ENCODE assay signal across 17 cellular contexts in genomic region chr4:113738251-113738650, GRCh38. TPM values are rescaled to one million over a fixed set of nuclear protein-coding genes. Genes with fewer than 3 reads are reported as not detected.
DNase-seq lines count a peak whose midpoint lies in the region; TF ChIP-seq lines count a peak whose summit lies in the region.
"Had no signal": no experiment of that assay in that cellular context is flagged by ENCODE, and none has a peak within 500 bp of the region (broad histone marks: within the 10 kb centered on the region; RNA-seq: fewer than 3 reads in every experiment).

No MANE protein-coding gene starts in this region.

- no peak overlapping the region for H2AFZ ChIP-seq in OCI-LY7 (ENCODE audit: low read length)
- H2AFZ ChIP-seq: hepatocyte had no signal

- peaks cover 95% of the 10 kb centered on the region for H3K36me3 ChIP-seq in OCI-LY7 (ENCODE audit: insufficient read depth, low read length)
- H3K36me3 ChIP-seq in esophagus muscularis mucosa, result no peaks in the 10 kb centered on the region

- H3K27me3 ChIP-seq in esophagus muscularis mucosa, result no peaks in the 10 kb centered on the region
- H3K27me3 ChIP-seq: hepatocyte had no signal

- H3K4me1 Mint-ChIP-seq in activated CD4-positive, alpha-beta T cell treated with anti-CD3 and anti-CD28 coated beads, Interleukin-2, amount 10 ng/mL, durations not matched to agents 24 days and 14 days, result peaks cover 39% of the 10 kb centered on the region

- BruUV-seq in OCI-LY7 (replicated peaks; lab: Mats Ljungman, UMichigan), result no TSS peak

- no peaks in the 10 kb centered on the region for H3K27me3 Mint-ChIP-seq in activated CD4-positive, alpha-beta T cell treated with anti-CD3 and anti-CD28 coated beads, Interleukin-2, amount 10 ng/mL, durations not matched to agents 24 days and 14 days
- H3K27me3 Mint-ChIP-seq: CD4-positive, alpha-beta T cell; naive thymus-derived CD4-positive, alpha-beta T cell had no signal

- H3K36me3 Mint-ChIP-seq in activated CD4-positive, alpha-beta T cell treated with anti-CD3 and anti-CD28 coated beads, Interleukin-2, amount 10 ng/mL, durations not matched to agents 24 days and 14 days (ENCODE audit: low read depth), result peaks cover 58% of the 10 kb centered on the region

- TF ChIP-seq EP300 in esophagus muscularis mucosa (IDR thresholded peaks at IDR 0.05), result no peak

- peaks cover 15% of the 10 kb centered on the region for H3K4me1 ChIP-seq in OCI-LY7 (ENCODE audit: insufficient read depth, low read length, poor library complexity, severe bottlenecking)
- peaks cover 11 to 26% (median 20%) of the 10 kb centered on the region in 4 donors for H3K4me1 ChIP-seq in esophagus muscularis mucosa

- H3K4me3 ChIP-seq in OCI-LY7 (ENCODE audit: low read depth, low read length, poor library complexity, severe bottlenecking) (no peak overlapping the region), esophagus muscularis mucosa (no peak overlapping the region)
- H3K4me3 ChIP-seq: hepatocyte had no signal

- no peak overlapping the region for H3K4me3 Mint-ChIP-seq in activated CD4-positive, alpha-beta T cell treated with anti-CD3 and anti-CD28 coated beads, Interleukin-2, amount 10 ng/mL, durations not matched to agents 24 days and 14 days
- H3K4me3 Mint-ChIP-seq: CD4-positive, alpha-beta T cell had no signal

- peaks cover 6% of the 10 kb centered on the region for H3K9me3 Mint-ChIP-seq in activated CD4-positive, alpha-beta T cell treated with anti-CD3 and anti-CD28 coated beads, Interleukin-2, amount 10 ng/mL, durations not matched to agents 24 days and 14 days
- H3K9me3 Mint-ChIP-seq: CD4-positive, alpha-beta T cell had no signal

- H3K4me2 ChIP-seq in OCI-LY7 (ENCODE audit: low read length), result no peak overlapping the region
- H3K4me2 ChIP-seq: hepatocyte had no signal

- CTCF ChIA-PET in OCI-LY7 (lab: Charles Lee; ENCODE audit: unreplicated experiment), result no interaction called here

- DNase-seq in GM03348 (ENCODE audit: low spot score) (peak; percentile 48), M059J (ENCODE audit: low read depth) (peak; percentile 8), brain pericyte (ENCODE audit: low read depth, low spot score) (peak; percentile 76), renal cortical epithelial cell (ENCODE audit: low read depth) (peak; percentile 48), OCI-LY7 (ENCODE audit: low spot score) (no peak), esophagus muscularis mucosa (ENCODE audit: extremely low spot score) (no peak)
- no peak for DNase-seq in activated CD4-positive, alpha-beta T cell treated with anti-CD3 and anti-CD28 coated beads, Interleukin-2, amount 10 ng/mL, durations not matched to agents 24 days and 14 days
- DNase-seq: activated naive CD4-positive, alpha-beta T cell treated with Interleukin-2 at 50 U/mL for 16 hours; CD4-positive, alpha-beta T cell; cerebellar nuclear complex; KG1; left cardiac atrium; naive thymus-derived CD4-positive, alpha-beta T cell; NCI-H187; stimulated activated CD4-positive, alpha-beta T cell treated with anti-CD3 and anti-CD28 coated beads, Interleukin-4, amount 100 ng/mL, for 24 hours had no signal

- no peaks in the 10 kb centered on the region for H4K20me1 ChIP-seq in OCI-LY7 (ENCODE audit: insufficient read depth, low read length)

- intact Hi-C loops in OCI-LY7 (cut with micrococcal nuclease; ENCODE audit: unreplicated experiment), result no loop called here
- intact Hi-C loops in activated CD4-positive, alpha-beta T cell treated with anti-CD3 and anti-CD28 coated beads, Interleukin-2, amount 10 ng/mL, durations not matched to agents 24 days and 14 days (cut with micrococcal nuclease), result no loop called here
- intact Hi-C loops in esophagus muscularis mucosa (cut with DNase I), result no loop called here

- POLR2A ChIA-PET in OCI-LY7 (lab: Charles Lee), result no interaction called here

- H3K9me3 ChIP-seq in OCI-LY7 (ENCODE audit: low read length), result no peaks in the 10 kb centered on the region; the same call in 1 of the 2 replicates
- H3K9me3 ChIP-seq in esophagus muscularis mucosa, result no peaks in the 10 kb centered on the region

- H3K79me2 ChIP-seq in OCI-LY7 (ENCODE audit: insufficient read depth, low read depth, low read length), result peaks cover 98% of the 10 kb centered on the region

- no peak overlapping the region for H3K27ac ChIP-seq in OCI-LY7 (ENCODE audit: low read depth, low read length, poor library complexity, severe bottlenecking)
- no peak overlapping the region for H3K27ac ChIP-seq in esophagus muscularis mucosa (replicated peaks in 1 of 4)
- H3K27ac ChIP-seq: hepatocyte, VCaP had no signal

- no peak for TF ChIP-seq POLR2A in esophagus muscularis mucosa (IDR thresholded peaks at IDR 0.05; ENCODE audit: low read depth)

- H3K27ac Mint-ChIP-seq in activated CD4-positive, alpha-beta T cell treated with anti-CD3 and anti-CD28 coated beads, Interleukin-2, amount 10 ng/mL, durations not matched to agents 24 days and 14 days, result no peak overlapping the region

- TF ChIP-seq CTCF in OCI-LY7 (conservative IDR thresholded peaks at IDR 0.05; ENCODE audit: low read length), result no peak
- no peak for TF ChIP-seq CTCF in esophagus muscularis mucosa (IDR thresholded peaks at IDR 0.05)

- no peaks in the 10 kb centered on the region for H3K9me2 ChIP-seq in OCI-LY7 (ENCODE audit: insufficient read depth, low read length)

RNA-seq across cellular contexts. Expression of gene CAMK2D, which starts 23.3 kb away (rescaled TPM):
- total RNA-seq in M059J (2014; rRNA removed; shearing (Covaris generic)), result 14.8 and 24.4 TPM in 2 replicates
- total RNA-seq in renal cortical epithelial cell, result 43.6 and 50.1 TPM in 2 replicates
- total RNA-seq in OCI-LY7 (2014; rRNA removed; shearing (Covaris generic)), result 109 and 120 TPM in 2 replicates
- total RNA-seq in OCI-LY7 (2022), result 104 and 119 TPM in 2 replicates
- total RNA-seq in activated CD4-positive, alpha-beta T cell treated with anti-CD3 and anti-CD28 coated beads, Interleukin-2, amount 10 ng/mL, durations not matched to agents 24 days and 14 days, result 63.8 and 69.3 TPM in 2 replicates
- total RNA-seq in esophagus muscularis mucosa, result 10 to 100 TPM; 48.2 to 66.2 (median 51.2) TPM

Comparison
In these comparisons a context has a peak if more than half of its experiments do, and no peak if none do; other contexts are left out.
1. DNase-seq: peak in GM03348 (single experiment), M059J (single experiment), brain pericyte (single experiment) and renal cortical epithelial cell (single experiment); none in OCI-LY7 (single experiment), activated CD4-positive, alpha-beta T cell treated with anti-CD3 and anti-CD28 coated beads, Interleukin-2, amount 10 ng/mL, durations not matched to agents 24 days and 14 days (single experiment) and esophagus muscularis mucosa (single experiment).